In genomic region chr3:77254967-77255831, GRCh38 we compare ENCODE assay signal across 8 cellular contexts.
DNase-seq lines count a peak whose midpoint lies in the region; ATAC-seq and TF ChIP-seq lines count a peak whose summit lies in the region.

No MANE protein-coding gene starts in this region.

- no peak for TF ChIP-seq EP300 in transverse colon (IDR thresholded peaks at IDR 0.05; ENCODE audit: low read depth)

- peak; percentile 2 for DNase-seq in NCI-H460 (ENCODE audit: extremely low read depth, low read depth)
- DNase-seq in body of pancreas, result peak; percentile 50 to 70 (median 53)
- peak; percentile 71 for DNase-seq in islet precursor cell
- peak; percentile 16 for DNase-seq in transverse colon
- DNase-seq in activated T-helper 2 cell treated with anti-CD3 and anti-CD28 coated beads, Interferon-gamma antibody, Interleukin-2, Interleukin-4, amounts not matched to agents 10 μg/mL and 5 μg/mL and 100 μg/mL, durations not matched to agents 14 hours and 24 hours and 36 hours (ENCODE audit: low spot score), result no peak

- intact Hi-C loops in body of pancreas (cut with DNase I), result loop anchor here (10.0 kb wide), 1 partner anchor 210 kb away; the partner anchor contains the start of gene ROBO2
- intact Hi-C loops in transverse colon (cut with DNase I; ENCODE audit: low total_unique reads), result loop anchor here (5.0 kb wide), 1 partner anchor 218 kb away; no protein-coding TSS in a partner anchor
- intact Hi-C loops in activated T-helper 2 cell treated with anti-CD3 and anti-CD28 coated beads, Interferon-gamma antibody, Interleukin-2, Interleukin-4, amounts not matched to agents 10 μg/mL and 5 μg/mL and 100 μg/mL, durations not matched to agents 14 hours and 24 hours and 36 hours (cut with micrococcal nuclease), result loop anchor here (10.0 kb wide), 1 partner anchor 220 kb away; no protein-coding TSS in a partner anchor

- H3K9me3 ChIP-seq in body of pancreas, result no peaks in the 10 kb centered on the region
- no peaks in the 10 kb centered on the region for H3K9me3 ChIP-seq in transverse colon

- no peaks in the 10 kb centered on the region for H3K27me3 Mint-ChIP-seq in activated T-helper 2 cell treated with anti-CD3 and anti-CD28 coated beads, Interferon-gamma antibody, Interleukin-2, Interleukin-4, amounts not matched to agents 10 μg/mL and 5 μg/mL and 100 μg/mL, durations not matched to agents 14 hours and 24 hours and 36 hours (ENCODE audit: low read depth)

- H3K36me3 Mint-ChIP-seq in activated T-helper 2 cell treated with anti-CD3 and anti-CD28 coated beads, Interferon-gamma antibody, Interleukin-2, Interleukin-4, amounts not matched to agents 10 μg/mL and 5 μg/mL and 100 μg/mL, durations not matched to agents 14 hours and 24 hours and 36 hours (ENCODE audit: low read depth), result no peaks in the 10 kb centered on the region

- TF ChIP-seq POLR2A in body of pancreas (IDR thresholded peaks at IDR 0.05) (no peak), transverse colon (IDR thresholded peaks at IDR 0.05) (no peak)

- H3K4me3 ChIP-seq in body of pancreas (no peak overlapping the region), transverse colon (no peak overlapping the region)

- H3K4me1 Mint-ChIP-seq in activated T-helper 2 cell treated with anti-CD3 and anti-CD28 coated beads, Interferon-gamma antibody, Interleukin-2, Interleukin-4, amounts not matched to agents 10 μg/mL and 5 μg/mL and 100 μg/mL, durations not matched to agents 14 hours and 24 hours and 36 hours (ENCODE audit: low read depth), result no peaks in the 10 kb centered on the region

- peak; percentile 77 for TF ChIP-seq CTCF in C4-2B (conservative IDR thresholded peaks at IDR 0.05)
- TF ChIP-seq CTCF in body of pancreas (IDR thresholded peaks at IDR 0.05), result peak; percentile 50 to 85 (median 70)
- TF ChIP-seq CTCF in transverse colon (IDR thresholded peaks at IDR 0.05), result peak; percentile 53 to 64 (median 63)

- H3K27ac Mint-ChIP-seq in activated T-helper 2 cell treated with anti-CD3 and anti-CD28 coated beads, Interferon-gamma antibody, Interleukin-2, Interleukin-4, amounts not matched to agents 10 μg/mL and 5 μg/mL and 100 μg/mL, durations not matched to agents 14 hours and 24 hours and 36 hours, result no peak overlapping the region

- H3K27ac ChIP-seq in C4-2B (no peak overlapping the region), body of pancreas (no peak overlapping the region), transverse colon (no peak overlapping the region)

- 47 to 52% methylated on average over 3 of the region's 3 CpGs for WGBS in body of pancreas, 2 donors
- 63 to 71% methylated on average over 3 of the region's 3 CpGs for WGBS in transverse colon (ENCODE audit: low coverage in 1 of 2), 2 donors

- in situ Hi-C loops in transverse colon (cut with MboI; ENCODE audit: low pct_ligation_motif_present in 1 of 4, low pct_unique_long_range_greater_than_20kb in 1 of 4, low sequenced_read_pairs in 3 of 4), result loop anchor here (5.0 to 10.0 kb wide), 3 partner anchors 210 to 220 kb away; partner anchors contain the start of gene ROBO2 (in 1 of the 4)

- H3K36me3 ChIP-seq in body of pancreas (replicated peaks in 1 of 2; ENCODE audit: insufficient read depth in 1 of 2, low read depth in 2 of 2) (no peaks in the 10 kb centered on the region), transverse colon (no peaks in the 10 kb centered on the region)

- H3K9me3 Mint-ChIP-seq in activated T-helper 2 cell treated with anti-CD3 and anti-CD28 coated beads, Interferon-gamma antibody, Interleukin-2, Interleukin-4, amounts not matched to agents 10 μg/mL and 5 μg/mL and 100 μg/mL, durations not matched to agents 14 hours and 24 hours and 36 hours, result peaks cover 9% of the 10 kb centered on the region

- no peak overlapping the region for H3K4me3 Mint-ChIP-seq in activated T-helper 2 cell treated with anti-CD3 and anti-CD28 coated beads, Interferon-gamma antibody, Interleukin-2, Interleukin-4, amounts not matched to agents 10 μg/mL and 5 μg/mL and 100 μg/mL, durations not matched to agents 14 hours and 24 hours and 36 hours (ENCODE audit: low read depth)

- ATAC-seq in GM18867 (IDR thresholded peaks at IDR 0.05; ENCODE audit: unreplicated experiment) (peak; percentile 88), HG03354 (IDR thresholded peaks at IDR 0.05; ENCODE audit: poor library complexity, severe bottlenecking, unreplicated experiment) (peak; percentile 82), body of pancreas (peak; percentile 89)

- H3K27me3 ChIP-seq in body of pancreas, result no peaks in the 10 kb centered on the region
- no peaks in the 10 kb centered on the region for H3K27me3 ChIP-seq in transverse colon

- H3K4me1 ChIP-seq in body of pancreas, result no peaks in the 10 kb centered on the region
- no peaks in the 10 kb centered on the region for H3K4me1 ChIP-seq in transverse colon
